8 cellular contexts compared by ENCODE assay signal in genomic region chr1:179954494-179955317, GRCh38. TPM values are rescaled to one million over a fixed set of nuclear protein-coding genes. Genes with fewer than 3 reads are reported as not detected.
DNase-seq lines count a peak whose midpoint lies in the region; ATAC-seq, FAIRE-seq and TF ChIP-seq lines count a peak whose summit lies in the region.

A gene with protein sequence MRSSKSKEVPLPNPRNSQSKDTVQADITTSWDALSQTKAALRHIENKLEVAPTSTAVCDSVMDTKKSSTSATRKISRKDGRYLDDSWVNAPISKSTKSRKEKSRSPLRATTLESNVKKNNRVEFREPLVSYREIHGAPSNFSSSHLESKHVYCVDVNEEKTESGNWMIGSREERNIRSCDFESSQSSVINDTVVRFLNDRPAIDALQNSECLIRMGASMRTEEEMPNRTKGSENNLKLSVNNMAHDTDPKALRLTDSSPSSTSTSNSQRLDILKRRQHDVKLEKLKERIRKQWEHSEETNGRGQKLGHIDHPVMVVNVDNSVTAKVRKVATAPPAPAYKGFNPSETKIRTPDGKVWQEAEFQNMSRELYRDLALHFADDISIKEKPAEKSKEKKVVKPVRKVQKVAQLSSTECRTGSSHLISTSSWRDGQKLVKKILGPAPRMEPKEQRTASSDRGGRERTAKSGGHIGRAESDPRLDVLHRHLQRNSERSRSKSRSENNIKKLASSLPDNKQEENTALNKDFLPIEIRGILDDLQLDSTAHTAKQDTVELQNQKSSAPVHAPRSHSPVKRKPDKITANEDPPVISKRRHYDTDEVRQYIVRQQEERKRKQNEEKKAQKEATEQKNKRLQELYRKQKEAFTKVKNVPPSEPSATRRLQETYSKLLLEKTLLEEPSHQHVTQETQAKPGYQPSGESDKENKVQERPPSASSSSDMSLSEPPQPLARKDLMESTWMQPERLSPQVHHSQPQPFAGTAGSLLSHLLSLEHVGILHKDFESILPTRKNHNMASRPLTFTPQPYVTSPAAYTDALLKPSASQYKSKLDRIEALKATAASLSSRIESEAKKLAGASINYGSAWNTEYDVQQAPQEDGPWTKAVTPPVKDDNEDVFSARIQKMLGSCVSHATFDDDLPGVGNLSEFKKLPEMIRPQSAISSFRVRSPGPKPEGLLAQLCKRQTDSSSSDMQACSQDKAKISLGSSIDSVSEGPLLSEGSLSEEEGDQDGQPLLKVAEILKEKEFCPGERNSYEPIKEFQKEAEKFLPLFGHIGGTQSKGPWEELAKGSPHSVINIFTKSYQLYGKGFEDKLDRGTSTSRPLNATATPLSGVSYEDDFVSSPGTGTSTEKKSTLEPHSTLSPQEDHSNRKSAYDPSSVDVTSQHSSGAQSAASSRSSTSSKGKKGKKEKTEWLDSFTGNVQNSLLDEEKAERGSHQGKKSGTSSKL (N-terminal part only) (plus strand): TSS chr1:179954810. CDS start chr1:179986182, 31,372 bp downstream.

- peak; percentile 93 for ATAC-seq in HG03439 (IDR thresholded peaks at IDR 0.05; ENCODE audit: unreplicated experiment)

- DNase-seq in AML-193 (lab: John Stamatoyannopoulos, UW) (peak; percentile 97 to 98), NCI-H510A treated with DMSO at 0.1 percent for 48 hours (lab: John Stamatoyannopoulos, UW) (peak; percentile 98), chondrocyte (ENCODE audit: low spot score) (peak; percentile 98), keratinocyte (ENCODE audit: low read depth, low spot score) (peak; percentile 92)
- peak; percentile 96 to 97 for DNase-seq in activated CD4-positive, alpha-beta T cell treated with anti-CD3 and anti-CD28 coated beads for 24 hours (ENCODE audit: low read depth in 2 of 2)
- peak; percentile 92 for DNase-seq in stimulated activated CD4-positive, alpha-beta T cell treated with anti-CD3 and anti-CD28 coated beads, Interleukin-15, amount 100 ng/mL, for 1 hour (ENCODE audit: low read depth in 1 of 2, low spot score in 1 of 2)

- H3K79me2 ChIP-seq in keratinocyte (ENCODE audit: control insufficient read depth, insufficient read depth, low read length): peaks cover 46% of the 10 kb centered on the region

- H3K27me3 ChIP-seq in keratinocyte (ENCODE audit: control insufficient read depth, extremely low read depth, insufficient read depth, low read length): no peaks in the 10 kb centered on the region

- no peaks in the 10 kb centered on the region for H3K27me3 Mint-ChIP-seq in chondrocyte (ENCODE audit: low read depth)

- H3K4me3 Mint-ChIP-seq in chondrocyte (ENCODE audit: unreplicated experiment): peak within 1 kb of the TSS; percentile 90

- H3K27ac ChIP-seq in keratinocyte (ENCODE audit: control insufficient read depth, insufficient read depth, low read length): peak within 1 kb of the TSS; percentile 86

- H3K27ac Mint-ChIP-seq in chondrocyte (ENCODE audit: unreplicated experiment): peak within 1 kb of the TSS; percentile 90

- H3K9me1 ChIP-seq in keratinocyte (ENCODE audit: control insufficient read depth, extremely low read depth, insufficient read depth, low read length): no peaks in the 10 kb centered on the region

- peak within 1 kb of the TSS; percentile 93 for H3K9ac ChIP-seq in keratinocyte (ENCODE audit: control insufficient read depth, extremely low read depth, insufficient read depth, low read length)

- FAIRE-seq in keratinocyte (lab: Jason Lieb, UNC): peak; percentile 90

- peaks cover 33% of the 10 kb centered on the region for H3K4me1 Mint-ChIP-seq in chondrocyte (ENCODE audit: low read depth)

- peak within 1 kb of the TSS; percentile 93 for H3K4me2 ChIP-seq in keratinocyte (ENCODE audit: control insufficient read depth, extremely low read depth, insufficient read depth, low read depth, low read length)

- no peaks in the 10 kb centered on the region for H3K9me3 Mint-ChIP-seq in chondrocyte (ENCODE audit: low read depth)

- H3K4me3 ChIP-seq in keratinocyte (ENCODE audit: control insufficient read depth in 2 of 3, extremely low read depth in 1 of 3, insufficient read depth in 2 of 3, low read depth in 1 of 3, low read length in 3 of 3): peak within 1 kb of the TSS; percentile 87 to 98 (median 89)

- peak; percentile 93 for TF ChIP-seq POLR2A in GM19193 (IDR thresholded peaks at IDR 0.05; ENCODE audit: extremely low read depth, insufficient read depth, insufficient read length)

- no peaks in the 10 kb centered on the region for H4K20me1 ChIP-seq in keratinocyte (ENCODE audit: control insufficient read depth, extremely low read depth, insufficient read depth, low read length)

- dilution Hi-C loops in keratinocyte (cut with MboI; ENCODE audit: extremely low pct_ligation_motif_present, low sequenced_read_pairs): no loop called here

- no peaks in the 10 kb centered on the region for H3K36me3 ChIP-seq in keratinocyte (ENCODE audit: control insufficient read depth in 2 of 2, extremely low read depth in 1 of 2, insufficient read depth in 2 of 2, low read length in 2 of 2)

- H3K4me1 ChIP-seq in keratinocyte (ENCODE audit: control insufficient read depth, extremely low read depth, insufficient read depth, low read length): peaks cover 8% of the 10 kb centered on the region

- H3K9me3 ChIP-seq in keratinocyte (ENCODE audit: control insufficient read depth, low read depth, low read length): no peaks in the 10 kb centered on the region

- no peaks in the 10 kb centered on the region for H3K36me3 Mint-ChIP-seq in chondrocyte (ENCODE audit: low read depth)

- peak within 1 kb of the TSS; percentile 93 for H2AFZ ChIP-seq in keratinocyte (ENCODE audit: control insufficient read depth, low read length)

- TF ChIP-seq CTCF in chondrocyte (IDR thresholded peaks at IDR 0.05): no peak
- no peak for TF ChIP-seq CTCF in keratinocyte (optimal IDR thresholded peaks at IDR 0.05 in 1 of 3, IDR thresholded peaks at IDR 0.05 in 1 of 3, conservative IDR thresholded peaks at IDR 0.05 in 1 of 3; ENCODE audit: extremely low read depth in 1 of 3, insufficient read depth in 2 of 3, low read length in 3 of 3)

RNA-seq across cellular contexts. Expression of the gene that starts here (rescaled TPM):
- 34.0 to 45.0 TPM (median 36.2 TPM) in 3 replicates for total RNA-seq in chondrocyte
- 7.5 to 12.0 TPM (median 8.2 TPM) in 3 replicates for polyA plus RNA-seq in keratinocyte
- 131 TPM for polyA plus RNA-seq in keratinocyte (2011; ENCODE audit: low read depth)
- polyA plus RNA-seq in keratinocyte (2011; cell fraction: cytosol; rRNA removed): 4.2 and 7.4 TPM in 2 replicates
- 14.1 and 20.8 TPM in 2 replicates for polyA plus RNA-seq in keratinocyte (2011; cell fraction: nucleus; rRNA removed)
- polyA plus RNA-seq in keratinocyte (2012; ENCODE audit: low replicate concordance): 9.8 and 11.1 TPM in 2 replicates
- polyA minus RNA-seq in keratinocyte: 18.1 to 26.2 TPM (median 20.9 TPM) in 3 replicates
- 11.1 TPM for polyA minus RNA-seq in keratinocyte (2011; cell fraction: cytosol; rRNA and poly(A)+ RNA removed)
- polyA minus RNA-seq in keratinocyte (2011; cell fraction: nucleus; rRNA and poly(A)+ RNA removed): 31.4 and 61.7 TPM in 2 replicates

Comparison
In these comparisons a context has a peak if more than half of its experiments do, and no peak if none do; other contexts are left out.
1. Peak in every context shown above with its lines: DNase-seq, ATAC-seq, H3K4me3 ChIP-seq and H3K27ac ChIP-seq.